ENCODE assay signal across 8 cellular contexts in genomic region chr17:45487704-45488103, GRCh38. TPM values are rescaled to one million over a fixed set of nuclear protein-coding genes. Genes with fewer than 3 reads are reported as not detected.
DNase-seq lines count a peak whose midpoint lies in the region; ATAC-seq and TF ChIP-seq lines count a peak whose summit lies in the region.
"Not testable (repeated sequence)": the region's sequence is repeated elsewhere in the genome, so short reads cannot be mapped to it uniquely, and the experiment has no call there.

No MANE protein-coding gene starts in this region.

- peak overlapping the region; percentile 93 to 99 (median 98) for H3K27ac Mint-ChIP-seq in CD14-positive monocyte
- H3K27ac Mint-ChIP-seq in activated CD8-positive, alpha-beta memory T cell treated with anti-CD3 and anti-CD28 coated beads, Interleukin-2, amount 10 ng/mL, durations not matched to agents 7 days and 5 days: peak overlapping the region; percentile 70
- peak overlapping the region; percentile 91 to 98 for H3K27ac Mint-ChIP-seq in natural killer cell

- not testable (repeated sequence) for H3K9me3 ChIP-seq in PC-3 (ENCODE audit: low read length); right atrium auricular region; subcutaneous abdominal adipose tissue (ENCODE audit: control insufficient read depth in 5 of 5, low read length in 5 of 5)

- CTCF ChIA-PET in PC-3 (lab: Charles Lee): interaction anchor here (0.7 kb wide), 1 partner anchor 181 kb away, joined by 3 read pairs; no protein-coding TSS in a partner anchor
- CTCF ChIA-PET in activated CD8-positive, alpha-beta memory T cell treated with anti-CD3 and anti-CD28 coated beads, Interleukin-2, amount 10 ng/mL, durations not matched to agents 7 days and 5 days (lab: Charles Lee): not testable (repeated sequence)

- H3K27ac ChIP-seq in PC-3 (ENCODE audit: low read length): peak overlapping the region; percentile 67
- H3K27ac ChIP-seq in right atrium auricular region: peak overlapping the region; percentile 69 to 85
- peak overlapping the region; percentile 82 for H3K27ac ChIP-seq in subcutaneous abdominal adipose tissue (ENCODE audit: low read depth, low read length)

- intact Hi-C loops in CD14-positive monocyte (cut with micrococcal nuclease); PC-3 (cut with micrococcal nuclease); natural killer cell (cut with micrococcal nuclease): not testable (repeated sequence)

- not testable (repeated sequence) for H3K27me3 Mint-ChIP-seq in CD14-positive monocyte (ENCODE audit: low read depth in 3 of 3); activated CD8-positive, alpha-beta memory T cell treated with anti-CD3 and anti-CD28 coated beads, Interleukin-2, amount 10 ng/mL, durations not matched to agents 7 days and 5 days; natural killer cell (ENCODE audit: low read depth in 2 of 2)

- not testable (repeated sequence) for H3K27me3 ChIP-seq in PC-3 (ENCODE audit: low read length); right atrium auricular region; subcutaneous abdominal adipose tissue (ENCODE audit: control insufficient read depth in 5 of 5, insufficient read depth in 4 of 5, low read length in 5 of 5)

- H3K9me3 Mint-ChIP-seq in CD14-positive monocyte; activated CD8-positive, alpha-beta memory T cell treated with anti-CD3 and anti-CD28 coated beads, Interleukin-2, amount 10 ng/mL, durations not matched to agents 7 days and 5 days (ENCODE audit: low read depth); natural killer cell: not testable (repeated sequence)

- peaks cover 7 to 14% of the 10 kb centered on the region in 2 donors for H3K36me3 Mint-ChIP-seq in CD14-positive monocyte
- not testable (repeated sequence) for H3K36me3 Mint-ChIP-seq in activated CD8-positive, alpha-beta memory T cell treated with anti-CD3 and anti-CD28 coated beads, Interleukin-2, amount 10 ng/mL, durations not matched to agents 7 days and 5 days; natural killer cell

- peak; percentile 46 for ATAC-seq in PC-3
- ATAC-seq in activated CD8-positive, alpha-beta memory T cell treated with anti-CD3 and anti-CD28 coated beads, Interleukin-2, amount 10 ng/mL, durations not matched to agents 7 days and 5 days; natural killer cell: not testable (repeated sequence)

- H3K4me2 ChIP-seq in PC-3 (ENCODE audit: low read length): peak overlapping the region; percentile 17

- H3K9ac ChIP-seq in PC-3 (ENCODE audit: low read length); subcutaneous abdominal adipose tissue (ENCODE audit: low read length in 5 of 5): not testable (repeated sequence)

- peaks cover 55% of the 10 kb centered on the region for H3K4me1 Mint-ChIP-seq in CD14-positive monocyte
- H3K4me1 Mint-ChIP-seq in activated CD8-positive, alpha-beta memory T cell treated with anti-CD3 and anti-CD28 coated beads, Interleukin-2, amount 10 ng/mL, durations not matched to agents 7 days and 5 days: peaks cover 31% of the 10 kb centered on the region
- peaks cover 28 to 44% of the 10 kb centered on the region in 2 donors for H3K4me1 Mint-ChIP-seq in natural killer cell

- H2AFZ ChIP-seq in PC-3 (ENCODE audit: low read length): not testable (repeated sequence)

- H3F3A ChIP-seq in PC-3 (ENCODE audit: low read length, unreplicated experiment): not testable (repeated sequence)

- not testable (repeated sequence) for H3K9me2 ChIP-seq in PC-3 (replicated peaks; ENCODE audit: low read length)

- H3K4me3 Mint-ChIP-seq in CD14-positive monocyte: peak overlapping the region; percentile 62 to 71
- not testable (repeated sequence) for H3K4me3 Mint-ChIP-seq in activated CD8-positive, alpha-beta memory T cell treated with anti-CD3 and anti-CD28 coated beads, Interleukin-2, amount 10 ng/mL, durations not matched to agents 7 days and 5 days; natural killer cell

- peaks cover 39% of the 10 kb centered on the region for H3K79me2 ChIP-seq in PC-3 (ENCODE audit: low read length)

- H3K36me3 ChIP-seq in PC-3 (ENCODE audit: low read depth, low read length); right atrium auricular region; subcutaneous abdominal adipose tissue (ENCODE audit: control insufficient read depth in 5 of 5, insufficient read depth in 5 of 5, low read length in 5 of 5): not testable (repeated sequence)

- peak; percentile 87 for DNase-seq in CD14-positive monocyte (ENCODE audit: low spot score)
- DNase-seq in HuH-7 (ENCODE audit: low spot score): peak; percentile 34
- peak; percentile 98 for DNase-seq in PC-3
- not testable (repeated sequence) for DNase-seq in activated CD8-positive, alpha-beta memory T cell treated with anti-CD3 and anti-CD28 coated beads, Interleukin-2, amount 10 ng/mL, durations not matched to agents 7 days and 5 days; natural killer cell
- DNase-seq in dermis blood vessel endothelial cell: peak; percentile 84
- DNase-seq in right atrium auricular region (ENCODE audit: low spot score): peak; percentile 95

- H4K20me1 ChIP-seq in PC-3 (ENCODE audit: low read length): not testable (repeated sequence)

- BruUV-seq in PC-3 (replicated peaks; lab: Mats Ljungman, UMichigan): not testable (repeated sequence)

- TF ChIP-seq CTCF in CD14-positive monocyte (IDR thresholded peaks at IDR 0.05); PC-3 (conservative IDR thresholded peaks at IDR 0.05; ENCODE audit: low read depth, low read length); right atrium auricular region (IDR thresholded peaks at IDR 0.05); natural killer cell (IDR thresholded peaks at IDR 0.05): not testable (repeated sequence)

- H3K4me3 ChIP-seq in PC-3 (ENCODE audit: low read length); right atrium auricular region: not testable (repeated sequence)
- peak overlapping the region in 1 of 5 donors; percentile 15 for H3K4me3 ChIP-seq in subcutaneous abdominal adipose tissue (ENCODE audit: low read depth in 1 of 5, low read length in 5 of 5)

- H3K4me1 ChIP-seq in PC-3 (ENCODE audit: insufficient read depth, low read length): peaks cover 34% of the 10 kb centered on the region
- peaks cover 0 to 38% of the 10 kb centered on the region in 2 donors for H3K4me1 ChIP-seq in right atrium auricular region
- peaks cover 0 to 40% (median 22%) of the 10 kb centered on the region in 5 donors for H3K4me1 ChIP-seq in subcutaneous abdominal adipose tissue (ENCODE audit: control insufficient read depth in 5 of 5, insufficient read depth in 5 of 5, low read length in 5 of 5)

- POLR2A ChIA-PET in PC-3 (lab: Charles Lee; ENCODE audit: unreplicated experiment): not testable (repeated sequence)

RNA-seq across cellular contexts. Expression of gene PLEKHM1, which starts 2.8 kb away (rescaled TPM):
- 10 to 100 TPM; 12.8 to 15.0 TPM for polyA plus RNA-seq in CD14-positive monocyte
- total RNA-seq in PC-3 (2014; rRNA removed) (15.8 and 20.8 TPM in 2 replicates), dermis blood vessel endothelial cell (27.4 and 28.5 TPM in 2 replicates), right atrium auricular region (10 to 100 TPM; 26.9 to 46.1 TPM), natural killer cell (100 to 1,000 TPM; 140 to 160 (median 158) TPM)
- 10 to 100 TPM; 49.0 to 51.2 TPM for total RNA-seq in activated CD8-positive, alpha-beta memory T cell treated with anti-CD3 and anti-CD28 coated beads, Interleukin-2, amount 10 ng/mL, durations not matched to agents 7 days and 5 days

RNA-seq across cellular contexts. Expression of gene ARHGAP27, which starts 55.0 kb away (rescaled TPM):
- polyA plus RNA-seq in CD14-positive monocyte: 10 to 100 TPM; 47.2 to 55.0 TPM
- total RNA-seq in PC-3 (2014; rRNA removed) (119 and 134 TPM in 2 replicates), dermis blood vessel endothelial cell (61.8 and 66.5 TPM in 2 replicates), right atrium auricular region (10 to 100 TPM; 18.9 to 21.9 TPM), natural killer cell (100 to 1,000 TPM; 125 to 141 (median 126) TPM)
- 100 to 1,000 TPM in 1 of 2 experiments, 10 to 100 TPM in 1; 79.5 to 104 TPM for total RNA-seq in activated CD8-positive, alpha-beta memory T cell treated with anti-CD3 and anti-CD28 coated beads, Interleukin-2, amount 10 ng/mL, durations not matched to agents 7 days and 5 days
